10 cellular contexts compared by ENCODE assay signal in genomic region chr11:49208006-49208721, GRCh38. TPM values are rescaled to one million over a fixed set of nuclear protein-coding genes. Genes with fewer than 3 reads are reported as not detected.
A peak's percentile ranks its signal among the peaks of the same experiment; 100 is the strongest.
DNase-seq lines count a peak whose midpoint lies in the region; ATAC-seq, FAIRE-seq and TF ChIP-seq lines count a peak whose summit lies in the region.
"Had no signal": no experiment of that assay in that cellular context is flagged by ENCODE, and none has a peak within 500 bp of the region (broad histone marks: within the 10 kb centered on the region; RNA-seq: fewer than 3 reads in every experiment).

Gene FOLH1, minus strand, starts transcription at chr11:49208602. Its CDS starts 193 bp downstream, at chr11:49208409.

- H3K4me3 ChIP-seq in brain microvascular endothelial cell (ENCODE audit: low read depth, low read length) (peak within 1 kb of the TSS; percentile 22), HepG2 (replicated peaks in 1 of 3; ENCODE audit: insufficient read depth in 1 of 3, low read depth in 2 of 3, low read length in 3 of 3) (peak within 1 kb of the TSS in 1 of 3 experiments; percentile 37; a peak in 1 of 6 replicates), upper lobe of left lung (peak within 1 kb of the TSS; percentile 34 to 57 (median 48)), neural progenitor cell (no peak within 1 kb of the TSS)

- CTCF ChIA-PET in HepG2 (lab: Yijun Ruan, JAX; ENCODE audit: low intra/inter-chr PET ratio, low total read pairs) = no interaction called here

- H2AFZ ChIP-seq in HepG2 (ENCODE audit: low read length) = no peak within 1 kb of the TSS
- H2AFZ ChIP-seq in neural progenitor cell (replicated peaks) = no peak within 1 kb of the TSS

- in situ Hi-C loops in brain microvascular endothelial cell (cut with HindIII; ENCODE audit: low pct_ligation_motif_present, low sequenced_read_pairs) (no loop called here), HepG2 (cut with HindIII; ENCODE audit: extremely low pct_ligation_motif_present, low pct_unique_long_range_greater_than_20kb) (no loop called here)

- H3K9me3 ChIP-seq in HepG2 (ENCODE audit: low read length) (no peaks in the 10 kb centered on the region), upper lobe of left lung (no peaks in the 10 kb centered on the region), neural progenitor cell (ENCODE audit: low read depth) (peaks cover 8% of the 10 kb centered on the region)

- H3K4me3 Mint-ChIP-seq in neural progenitor cell = no peak within 1 kb of the TSS
- H3K4me3 Mint-ChIP-seq: activated naive CD8-positive, alpha-beta T cell treated with anti-CD3 and anti-CD28 coated beads, Interleukin-2, amount 10 ng/mL, durations not matched to agents 7 days and 5 days; IgD-negative memory B cell had no signal

- no TSS peak for BruUV-seq in HepG2 (replicated peaks; lab: Mats Ljungman, UMichigan)

- POLR2A ChIA-PET in HepG2 (lab: Yijun Ruan, JAX) = no interaction called here

- H3K27me3 ChIP-seq in brain microvascular endothelial cell (replicated peaks) = no peaks in the 10 kb centered on the region
- no peaks in the 10 kb centered on the region for H3K27me3 ChIP-seq in HepG2 (ENCODE audit: control insufficient read depth in 1 of 2, insufficient read depth in 2 of 2, low read length in 2 of 2)
- H3K27me3 ChIP-seq in upper lobe of left lung = no peaks in the 10 kb centered on the region
- H3K27me3 ChIP-seq in neural progenitor cell = no peaks in the 10 kb centered on the region

- no peak for FAIRE-seq in HepG2 (lab: Jason Lieb, UNC)

- 25% methylated on average over 18 of the region's 48 CpGs for WGBS in HepG2 (ENCODE audit: low lambda C conversion rate)
- WGBS in upper lobe of left lung, 2 donors = 4 to 7% methylated on average over 18 to 27 of the region's 48 CpGs

- H3K4me2 ChIP-seq in HepG2 (ENCODE audit: low read depth, low read length) = peak within 1 kb of the TSS; percentile 32; the same call in 1 of the 2 replicates
- no peak within 1 kb of the TSS for H3K4me2 ChIP-seq in neural progenitor cell

- no peak within 1 kb of the TSS for H3K27ac ChIP-seq in brain microvascular endothelial cell
- H3K27ac ChIP-seq in HepG2 (ENCODE audit: extremely low read length, insufficient read depth, low read length) = no peak within 1 kb of the TSS
- peak within 1 kb of the TSS in 2 of 4 donors; percentile 48 to 59 for H3K27ac ChIP-seq in upper lobe of left lung
- no peak within 1 kb of the TSS for H3K27ac ChIP-seq in neural progenitor cell

- TF ChIP-seq RAD21 in HepG2 (CRISPR knock-in tag; IDR thresholded peaks at IDR 0.05) = no peak

- DNase-seq in NCI-H82 (lab: John Stamatoyannopoulos, UW) (peak; percentile 61), NCI-H82 treated with DMSO at 0.1 percent for 48 hours (lab: John Stamatoyannopoulos, UW; ENCODE audit: unreplicated experiment) (no peak), brain microvascular endothelial cell (no peak), HepG2 (ENCODE audit: low spot score) (no peak), upper lobe of left lung (peak; percentile 22 to 91), neural progenitor cell (ENCODE audit: low spot score) (no peak), NCI-H2227 treated with DMSO at 0.1 percent for 48 hours (lab: John Stamatoyannopoulos, UW) (no peak)
- DNase-seq: activated naive CD8-positive, alpha-beta T cell treated with anti-CD3 and anti-CD28 coated beads, Interleukin-2, amount 10 ng/mL, durations not matched to agents 7 days and 5 days had no signal

- no peaks in the 10 kb centered on the region for H3K27me3 Mint-ChIP-seq in neural progenitor cell (ENCODE audit: insufficient read depth, low read depth)
- H3K27me3 Mint-ChIP-seq: activated naive CD8-positive, alpha-beta T cell treated with anti-CD3 and anti-CD28 coated beads, Interleukin-2, amount 10 ng/mL, durations not matched to agents 7 days and 5 days; IgD-negative memory B cell had no signal

- no peaks in the 10 kb centered on the region for H3K79me2 ChIP-seq in HepG2 (ENCODE audit: insufficient read depth, low read length)
- no peaks in the 10 kb centered on the region for H3K79me2 ChIP-seq in neural progenitor cell (ENCODE audit: low read depth)

- intact Hi-C loops in HepG2 (cut with micrococcal nuclease; ENCODE audit: unreplicated experiment) = no loop called here

- peaks cover 7% of the 10 kb centered on the region for H3K9me3 Mint-ChIP-seq in neural progenitor cell
- H3K9me3 Mint-ChIP-seq: activated naive CD8-positive, alpha-beta T cell treated with anti-CD3 and anti-CD28 coated beads, Interleukin-2, amount 10 ng/mL, durations not matched to agents 7 days and 5 days; IgD-negative memory B cell had no signal

- no peak within 1 kb of the TSS for H3K27ac Mint-ChIP-seq in neural progenitor cell
- H3K27ac Mint-ChIP-seq: activated naive CD8-positive, alpha-beta T cell treated with anti-CD3 and anti-CD28 coated beads, Interleukin-2, amount 10 ng/mL, durations not matched to agents 7 days and 5 days; IgD-negative memory B cell had no signal

- H3K4me1 Mint-ChIP-seq in neural progenitor cell = no peaks in the 10 kb centered on the region
- H3K4me1 Mint-ChIP-seq: activated naive CD8-positive, alpha-beta T cell treated with anti-CD3 and anti-CD28 coated beads, Interleukin-2, amount 10 ng/mL, durations not matched to agents 7 days and 5 days; IgD-negative memory B cell had no signal

- H3F3A ChIP-seq in neural progenitor cell (ENCODE audit: low read depth) = no peaks in the 10 kb centered on the region

- TF ChIP-seq EP300 in HepG2 (IDR thresholded peaks at IDR 0.05; ENCODE audit: low read depth in 2 of 2, low read length in 2 of 2) = no peak
- TF ChIP-seq EP300 in HepG2 (CRISPR knock-in tag; IDR thresholded peaks at IDR 0.05; ENCODE audit: borderline replicate concordance) = no peak
- TF ChIP-seq EP300 in upper lobe of left lung (IDR thresholded peaks at IDR 0.05) = no peak

- no peak for TF ChIP-seq CTCF in brain microvascular endothelial cell (IDR thresholded peaks at IDR 0.05; ENCODE audit: low read depth, low read length, missing control alignments)
- TF ChIP-seq CTCF in HepG2 (CRISPR knock-in tag; IDR thresholded peaks at IDR 0.05) = no peak
- no peak for TF ChIP-seq CTCF in upper lobe of left lung (IDR thresholded peaks at IDR 0.05)
- no peak for TF ChIP-seq CTCF in neural progenitor cell (IDR thresholded peaks at IDR 0.05)

- no peaks in the 10 kb centered on the region for H3K4me1 ChIP-seq in HepG2 (ENCODE audit: insufficient read depth, low read length)
- peaks cover 0 to 11% (median 0%) of the 10 kb centered on the region in 4 donors for H3K4me1 ChIP-seq in upper lobe of left lung
- no peaks in the 10 kb centered on the region for H3K4me1 ChIP-seq in neural progenitor cell

- peak; percentile 76 for ATAC-seq in HepG2
- peak; percentile 63 to 88 for ATAC-seq in upper lobe of left lung (ENCODE audit: low FRiP score in 2 of 2)
- no peak for ATAC-seq in HG03139 (IDR thresholded peaks at IDR 0.05; ENCODE audit: unreplicated experiment)

- H4K20me1 ChIP-seq in HepG2 (ENCODE audit: insufficient read depth, low read length) = no peaks in the 10 kb centered on the region
- H4K20me1 ChIP-seq in neural progenitor cell (ENCODE audit: low read depth) = no peaks in the 10 kb centered on the region

- no peak within 1 kb of the TSS for H3K9ac ChIP-seq in HepG2 (ENCODE audit: insufficient read depth, low read depth, low read length)
- no peak within 1 kb of the TSS for H3K9ac ChIP-seq in neural progenitor cell

- H3K36me3 ChIP-seq in brain microvascular endothelial cell (replicated peaks) (no peaks in the 10 kb centered on the region), HepG2 (replicated peaks in 1 of 2; ENCODE audit: control insufficient read depth in 1 of 2, insufficient read depth in 2 of 2, low read length in 2 of 2) (no peaks in the 10 kb centered on the region), upper lobe of left lung (no peaks in the 10 kb centered on the region), neural progenitor cell (no peaks in the 10 kb centered on the region)

- TF ChIP-seq POLR2A in HepG2 (IDR thresholded peaks at IDR 0.05; ENCODE audit: insufficient read depth in 1 of 2, low read depth in 2 of 2, low read length in 2 of 2) = no peak
- TF ChIP-seq POLR2A in upper lobe of left lung (IDR thresholded peaks at IDR 0.05) = no peak

- no peaks in the 10 kb centered on the region for H3K36me3 Mint-ChIP-seq in neural progenitor cell
- H3K36me3 Mint-ChIP-seq: activated naive CD8-positive, alpha-beta T cell treated with anti-CD3 and anti-CD28 coated beads, Interleukin-2, amount 10 ng/mL, durations not matched to agents 7 days and 5 days; IgD-negative memory B cell had no signal

TF ChIP-seq in HepG2, 621 proteins besides CTCF, POLR2A, EP300 and RAD21:
- TF ChIP-seq ZBTB1 (CRISPR knock-in tag; IDR thresholded peaks at IDR 0.05; ENCODE audit: borderline replicate concordance) = no peak
- no peak for TF ChIP-seq SNAPC2 (CRISPR knock-in tag; IDR thresholded peaks at IDR 0.05)
- no peak for TF ChIP-seq U2AF1 (optimal IDR thresholded peaks at IDR 0.05; ENCODE audit: low read depth, low read length)
- TF ChIP-seq HNRNPH1 (optimal IDR thresholded peaks at IDR 0.05; ENCODE audit: low read depth, low read length) = no peak
- no peak for TF ChIP-seq TBX3 (IDR thresholded peaks at IDR 0.05; ENCODE audit: borderline replicate concordance)

RNA-seq across cellular contexts. Expression of gene FOLH1, which starts in this region (rescaled TPM):
- total RNA-seq in HepG2 (2016; rRNA removed; fragmentation: Illumina TruSeq; extraction: Trizol) (not detected in 2 replicates), upper lobe of left lung (1 to 10 TPM in 4 of 6 donors, under 1 TPM in 1, not detected in 1; 0.39 to 2.9 (median 1.8) TPM), neural progenitor cell (ENCODE audit: low replicate concordance) (not detected in 2 replicates)
- not detected in 2 replicates for total RNA-seq in HepG2 (2016; cell fraction: cytosol; rRNA removed; fragmentation: Illumina TruSeq; extraction: Trizol; ENCODE audit: low read depth)
- not detected in 2 replicates for total RNA-seq in HepG2 (2016; cell fraction: insoluble cytoplasmic fraction; rRNA removed; fragmentation: Illumina TruSeq; extraction: Trizol)
- total RNA-seq in HepG2 (2016; cell fraction: membrane; rRNA removed; fragmentation: Illumina TruSeq; extraction: Trizol) = not detected in 2 replicates
- not detected in 2 replicates for total RNA-seq in HepG2 (2016; cell fraction: nucleus; rRNA removed; fragmentation: Illumina TruSeq; extraction: Trizol)
- polyA plus RNA-seq in HepG2 (2011; rRNA removed) = 0.18 TPM in 1 of 2 replicates, not detected in the other
- polyA plus RNA-seq in HepG2 (2011; cell fraction: cytosol; rRNA removed) = not detected in 2 replicates
- polyA plus RNA-seq in HepG2 (2011; cell fraction: nucleus; rRNA removed) = not detected in 2 replicates
- not detected in 2 replicates for polyA plus RNA-seq in HepG2 (2012)
- polyA plus RNA-seq in HepG2 (2016; cell fraction: cytosol; fragmentation: Illumina TruSeq; extraction: Trizol; ENCODE audit: low read depth) = not detected in 2 replicates
- not detected in 2 replicates for polyA plus RNA-seq in HepG2 (2016; cell fraction: insoluble cytoplasmic fraction; fragmentation: Illumina TruSeq; extraction: Trizol; ENCODE audit: low read depth)
- polyA plus RNA-seq in HepG2 (2016; cell fraction: membrane; fragmentation: Illumina TruSeq; extraction: Trizol; ENCODE audit: low read depth) = not detected in 2 replicates
- not detected in 2 replicates for polyA plus RNA-seq in HepG2 (2016; cell fraction: nucleus; fragmentation: Illumina TruSeq; extraction: Trizol; ENCODE audit: insufficient read depth, low read depth)
- not detected in 2 replicates for polyA minus RNA-seq in HepG2 (2011; rRNA and poly(A)+ RNA removed; ENCODE audit: low replicate concordance)
- polyA minus RNA-seq in HepG2 (2011; cell fraction: cytosol; rRNA and poly(A)+ RNA removed) = not detected in 2 replicates
- not detected in 2 replicates for polyA minus RNA-seq in HepG2 (2011; cell fraction: nucleus; rRNA and poly(A)+ RNA removed)
- total RNA-seq: activated naive CD8-positive, alpha-beta T cell treated with anti-CD3 and anti-CD28 coated beads, Interleukin-2, amount 10 ng/mL, durations not matched to agents 7 days and 5 days had no signal
- polyA plus RNA-seq: IgD-negative memory B cell had no signal

Comparison
In these comparisons a context has a peak if more than half of its experiments do, and no peak if none do; other contexts are left out.
1. DNase-seq: peak in NCI-H82 (single experiment) and upper lobe of left lung (2 of 2); none in NCI-H82 treated with DMSO at 0.1 percent for 48 hours (single experiment), brain microvascular endothelial cell (single experiment), HepG2 (single experiment), neural progenitor cell (single experiment) and NCI-H2227 treated with DMSO at 0.1 percent for 48 hours (single experiment).
2. Peak in ATAC-seq and H3K4me2 ChIP-seq in HepG2; RNA of the gene not detected or under 1 TPM.